Comparison of ENCODE assay signal across 1 cellular context in the genomic region with DNA sequence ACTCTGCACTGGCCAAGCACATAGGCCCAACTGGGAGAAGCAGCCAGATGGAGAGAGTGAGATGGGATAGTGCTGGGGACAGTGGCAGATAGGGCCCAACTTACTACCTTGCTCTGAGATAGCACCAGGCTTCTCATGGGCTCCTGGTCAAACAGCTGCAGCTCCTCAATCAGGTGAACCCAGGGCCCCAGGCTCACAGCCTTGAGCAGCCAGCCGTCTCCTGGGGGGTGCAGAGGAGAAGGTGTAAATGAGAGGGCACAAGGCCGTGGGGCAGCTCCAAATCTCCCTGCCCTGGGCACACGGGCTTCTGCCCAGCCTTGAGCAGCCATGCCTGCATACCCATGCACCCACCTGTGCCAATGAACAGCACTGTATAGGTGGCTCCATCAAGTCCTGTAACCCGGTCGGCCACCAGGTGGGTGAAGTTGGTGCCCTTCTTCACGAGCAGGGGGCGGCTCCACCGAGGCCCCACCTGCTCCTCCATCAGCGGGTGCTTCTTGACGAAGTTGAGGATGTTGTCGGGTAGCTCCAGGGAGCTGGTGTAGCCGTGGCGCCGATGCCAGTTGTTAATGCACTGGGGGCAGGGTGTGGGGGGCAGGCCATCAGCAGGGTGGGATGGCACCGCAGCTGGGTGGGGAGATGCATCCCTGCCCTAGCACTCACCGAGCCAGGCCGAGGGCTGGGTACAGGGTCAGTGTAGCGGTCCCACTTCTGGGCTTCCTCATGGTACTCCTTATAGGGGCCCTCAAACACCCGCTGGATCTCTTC.
TF ChIP-seq lines count a peak whose summit lies in the region.

No MANE protein-coding gene starts in this region.

TF ChIP-seq in HEK293T, 16 proteins besides CTCF, POLR2A, EP300 and RAD21 (continued from another document):
- TF ChIP-seq, protein P1, sequence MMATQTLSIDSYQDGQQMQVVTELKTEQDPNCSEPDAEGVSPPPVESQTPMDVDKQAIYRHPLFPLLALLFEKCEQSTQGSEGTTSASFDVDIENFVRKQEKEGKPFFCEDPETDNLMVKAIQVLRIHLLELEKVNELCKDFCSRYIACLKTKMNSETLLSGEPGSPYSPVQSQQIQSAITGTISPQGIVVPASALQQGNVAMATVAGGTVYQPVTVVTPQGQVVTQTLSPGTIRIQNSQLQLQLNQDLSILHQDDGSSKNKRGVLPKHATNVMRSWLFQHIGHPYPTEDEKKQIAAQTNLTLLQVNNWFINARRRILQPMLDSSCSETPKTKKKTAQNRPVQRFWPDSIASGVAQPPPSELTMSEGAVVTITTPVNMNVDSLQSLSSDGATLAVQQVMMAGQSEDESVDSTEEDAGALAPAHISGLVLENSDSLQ (IDR thresholded peaks at IDR 0.05) = no peak
- TF ChIP-seq ARNT (IDR thresholded peaks at IDR 0.05) (no peak), FOXA1 (IDR thresholded peaks at IDR 0.05) (no peak), SP1 (IDR thresholded peaks at IDR 0.05) (no peak), HDGF (IDR thresholded peaks at IDR 0.05; ENCODE audit: borderline replicate concordance) (no peak), NFRKB (IDR thresholded peaks at IDR 0.05) (no peak), CTBP1 (IDR thresholded peaks at IDR 0.05; ENCODE audit: borderline replicate concordance) (no peak), L3MBTL2 (conservative IDR thresholded peaks at IDR 0.05) (no peak), ZNF384 (IDR thresholded peaks at IDR 0.05) (no peak), SUZ12 (IDR thresholded peaks at IDR 0.05) (no peak), LEF1 (IDR thresholded peaks at IDR 0.05; ENCODE audit: borderline replicate concordance) (no peak)
TF ChIP-seq in HEK293T: peak in this region for 0.
